9 cellular contexts compared by ENCODE assay signal in genomic region chrX:102345916-102346315, GRCh38.
DNase-seq lines count a peak whose midpoint lies in the region; ATAC-seq and TF ChIP-seq lines count a peak whose summit lies in the region.
"Had no signal": no experiment of that assay in that cellular context is flagged by ENCODE, and none has a peak within 500 bp of the region (broad histone marks: within the 10 kb centered on the region; RNA-seq: fewer than 3 reads in every experiment).

No MANE protein-coding gene starts in this region.

- H3K27me3 ChIP-seq in esophagus muscularis mucosa (no peaks in the 10 kb centered on the region), tibial artery (no peaks in the 10 kb centered on the region)

- CTCF ChIA-PET in activated CD8-positive, alpha-beta T cell treated with anti-CD3 and anti-CD28 coated beads for 36 hours (lab: Charles Lee) = interaction anchor here (1.0 kb wide), 1 partner anchor 277 kb away, joined by 3 read pairs; no protein-coding TSS in a partner anchor

- intact Hi-C loops in CD14-positive monocyte (cut with micrococcal nuclease) (no loop called here), esophagus muscularis mucosa (cut with DNase I) (no loop called here), tibial artery (cut with DNase I; ENCODE audit: low total_unique reads) (no loop called here)
- intact Hi-C loops in activated CD8-positive, alpha-beta T cell treated with anti-CD3 and anti-CD28 coated beads for 36 hours (cut with micrococcal nuclease) = no loop called here

- DNase-seq in CD14-positive monocyte (ENCODE audit: low spot score) (no peak), esophagus muscularis mucosa (ENCODE audit: extremely low spot score) (no peak), neural crest cell (ENCODE audit: low read depth, low spot score) (peak; percentile 74), tibial artery (peak; percentile 67 to 75), COR-L47 (lab: John Stamatoyannopoulos, UW) (no peak)
- peak; percentile 75 for DNase-seq in activated CD8-positive, alpha-beta T cell treated with anti-CD3 and anti-CD28 coated beads for 36 hours

- TF ChIP-seq POLR2A in esophagus muscularis mucosa (IDR thresholded peaks at IDR 0.05; ENCODE audit: low read depth) = no peak

- no peak overlapping the region for H3K27ac Mint-ChIP-seq in CD14-positive monocyte
- H3K27ac Mint-ChIP-seq in activated CD8-positive, alpha-beta T cell treated with anti-CD3 and anti-CD28 coated beads for 36 hours = no peak overlapping the region
- no peak overlapping the region for H3K27ac Mint-ChIP-seq in neural crest cell (ENCODE audit: unreplicated experiment)
- H3K27ac Mint-ChIP-seq: stimulated activated naive CD8-positive, alpha-beta T cell treated with anti-CD3 and anti-CD28 coated beads, Interleukin-15, Interleukin-2, amounts not matched to agents 100 ng/mL and 50 ng/mL, for 24 hours had no signal

- no peaks in the 10 kb centered on the region for H3K4me1 ChIP-seq in esophagus muscularis mucosa
- H3K4me1 ChIP-seq in tibial artery = no peaks in the 10 kb centered on the region

- H3K27me3 Mint-ChIP-seq in CD14-positive monocyte (ENCODE audit: low read depth in 3 of 3) = peaks cover 2% of the 10 kb centered on the region in 3 donors
- peaks cover 1% of the 10 kb centered on the region for H3K27me3 Mint-ChIP-seq in activated CD8-positive, alpha-beta T cell treated with anti-CD3 and anti-CD28 coated beads for 36 hours
- H3K27me3 Mint-ChIP-seq in neural crest cell (ENCODE audit: low read depth) = peaks cover 13% of the 10 kb centered on the region
- H3K27me3 Mint-ChIP-seq: stimulated activated naive CD8-positive, alpha-beta T cell treated with anti-CD3 and anti-CD28 coated beads, Interleukin-15, Interleukin-2, amounts not matched to agents 100 ng/mL and 50 ng/mL, for 24 hours had no signal

- no peaks in the 10 kb centered on the region for H3K36me3 ChIP-seq in esophagus muscularis mucosa
- H3K36me3 ChIP-seq in tibial artery = no peaks in the 10 kb centered on the region

- no peak overlapping the region for H3K4me3 ChIP-seq in esophagus muscularis mucosa
- no peak overlapping the region for H3K4me3 ChIP-seq in tibial artery

- POLR2A ChIA-PET in activated CD8-positive, alpha-beta T cell treated with anti-CD3 and anti-CD28 coated beads for 36 hours (lab: Charles Lee) = no interaction called here

- H3K9me3 ChIP-seq in esophagus muscularis mucosa (peaks cover 0 to 4% (median 0%) of the 10 kb centered on the region in 4 donors), tibial artery (peaks cover 0 to 7% (median 5%) of the 10 kb centered on the region in 3 donors)

- H3K9me3 Mint-ChIP-seq in CD14-positive monocyte = peaks cover 0 to 2% (median 0%) of the 10 kb centered on the region in 7 donors
- no peaks in the 10 kb centered on the region for H3K9me3 Mint-ChIP-seq in activated CD8-positive, alpha-beta T cell treated with anti-CD3 and anti-CD28 coated beads for 36 hours
- H3K9me3 Mint-ChIP-seq in neural crest cell = peaks cover 7% of the 10 kb centered on the region
- H3K9me3 Mint-ChIP-seq: stimulated activated naive CD8-positive, alpha-beta T cell treated with anti-CD3 and anti-CD28 coated beads, Interleukin-15, Interleukin-2, amounts not matched to agents 100 ng/mL and 50 ng/mL, for 24 hours had no signal

- ATAC-seq in HG02970 (IDR thresholded peaks at IDR 0.05; ENCODE audit: low FRiP score, unreplicated experiment) = peak; percentile 84
- ATAC-seq in activated CD8-positive, alpha-beta T cell treated with anti-CD3 and anti-CD28 coated beads for 36 hours = no peak
- no peak for ATAC-seq in HG03159 (IDR thresholded peaks at IDR 0.05; ENCODE audit: unreplicated experiment)

- no peak overlapping the region for H3K4me3 Mint-ChIP-seq in CD14-positive monocyte
- no peak overlapping the region for H3K4me3 Mint-ChIP-seq in activated CD8-positive, alpha-beta T cell treated with anti-CD3 and anti-CD28 coated beads for 36 hours
- H3K4me3 Mint-ChIP-seq in neural crest cell = no peak overlapping the region
- H3K4me3 Mint-ChIP-seq: stimulated activated naive CD8-positive, alpha-beta T cell treated with anti-CD3 and anti-CD28 coated beads, Interleukin-15, Interleukin-2, amounts not matched to agents 100 ng/mL and 50 ng/mL, for 24 hours had no signal

- peak; percentile 74 for TF ChIP-seq CTCF in CD14-positive monocyte (IDR thresholded peaks at IDR 0.05)
- peak; percentile 60 for TF ChIP-seq CTCF in activated CD8-positive, alpha-beta T cell treated with anti-CD3 and anti-CD28 coated beads for 36 hours (IDR thresholded peaks at IDR 0.05)
- peak; percentile 48 to 82 (median 69) for TF ChIP-seq CTCF in esophagus muscularis mucosa (IDR thresholded peaks at IDR 0.05)
- TF ChIP-seq CTCF in neural crest cell (conservative IDR thresholded peaks at IDR 0.05) = peak; percentile 79
- peak; percentile 49 to 58 for TF ChIP-seq CTCF in tibial artery (IDR thresholded peaks at IDR 0.05)

- H3K27ac ChIP-seq in esophagus muscularis mucosa (replicated peaks in 1 of 4) (no peak overlapping the region), tibial artery (no peak overlapping the region)

- WGBS in esophagus muscularis mucosa = 28% methylated on average over 3 of the region's 3 CpGs

- H3K4me1 Mint-ChIP-seq in CD14-positive monocyte = no peaks in the 10 kb centered on the region
- H3K4me1 Mint-ChIP-seq in activated CD8-positive, alpha-beta T cell treated with anti-CD3 and anti-CD28 coated beads for 36 hours (ENCODE audit: low read depth) = no peaks in the 10 kb centered on the region
- no peaks in the 10 kb centered on the region for H3K4me1 Mint-ChIP-seq in neural crest cell

- H3K36me3 Mint-ChIP-seq in CD14-positive monocyte = no peaks in the 10 kb centered on the region
- no peaks in the 10 kb centered on the region for H3K36me3 Mint-ChIP-seq in activated CD8-positive, alpha-beta T cell treated with anti-CD3 and anti-CD28 coated beads for 36 hours (ENCODE audit: low read depth)
- no peaks in the 10 kb centered on the region for H3K36me3 Mint-ChIP-seq in neural crest cell (ENCODE audit: low read depth)

- TF ChIP-seq EP300 in esophagus muscularis mucosa (IDR thresholded peaks at IDR 0.05) = no peak

Comparison
In these comparisons a context has a peak if more than half of its experiments do, and no peak if none do; other contexts are left out.
1. DNase-seq: peak in activated CD8-positive, alpha-beta T cell treated with anti-CD3 and anti-CD28 coated beads for 36 hours (single experiment), neural crest cell (single experiment) and tibial artery (2 of 2); none in CD14-positive monocyte (single experiment), esophagus muscularis mucosa (single experiment) and COR-L47 (single experiment).
2. Peak in every context shown above with its lines, with median percentiles within 50 percentile points of each other: CTCF ChIP-seq.